In genomic region chr1:155273134-155273982, GRCh38 we compare ENCODE assay signal across 8 cellular contexts. TPM values are rescaled to one million over a fixed set of nuclear protein-coding genes. Genes with fewer than 3 reads are reported as not detected.
DNase-seq lines count a peak whose midpoint lies in the region; ATAC-seq and TF ChIP-seq lines count a peak whose summit lies in the region.

CLK2 (minus strand) TSS chr1:155273504; CDS start chr1:155270977, 2,527 bp downstream.

- H3K9ac ChIP-seq in PC-3 (ENCODE audit: low read length): peak within 1 kb of the TSS; percentile 91

- H3K9me3 ChIP-seq in PC-3 (ENCODE audit: low read length) (no peaks in the 10 kb centered on the region), mucosa of descending colon (no peaks in the 10 kb centered on the region)

- H3F3A ChIP-seq in PC-3 (ENCODE audit: low read length, unreplicated experiment): no peaks in the 10 kb centered on the region

- H3K27me3 ChIP-seq in PC-3 (ENCODE audit: low read length): no peaks in the 10 kb centered on the region

- peaks cover 6% of the 10 kb centered on the region; the same call in 1 of the 2 replicates for H4K20me1 ChIP-seq in PC-3 (ENCODE audit: low read length)

- TF ChIP-seq CTCF in PC-3 (conservative IDR thresholded peaks at IDR 0.05; ENCODE audit: low read depth, low read length): no peak
- TF ChIP-seq CTCF in epithelial cell of esophagus (IDR thresholded peaks at IDR 0.05; ENCODE audit: insufficient read depth, low read depth, low read length, missing control alignments): no peak
- TF ChIP-seq CTCF in mucosa of descending colon (IDR thresholded peaks at IDR 0.05): no peak

- peaks cover 16% of the 10 kb centered on the region for H3K4me1 ChIP-seq in PC-3 (ENCODE audit: insufficient read depth, low read length)
- peaks cover 15% of the 10 kb centered on the region for H3K4me1 ChIP-seq in mucosa of descending colon (ENCODE audit: low read depth)

- BruUV-seq in PC-3 (replicated peaks; lab: Mats Ljungman, UMichigan): TSS peak; percentile 67

- H3K79me2 ChIP-seq in PC-3 (ENCODE audit: low read length): peaks cover 35% of the 10 kb centered on the region

- ATAC-seq in GM21576 (IDR thresholded peaks at IDR 0.05; ENCODE audit: unreplicated experiment) (peak; percentile 69), PC-3 (peak; percentile 83), mucosa of descending colon (peak; percentile 89)

- H3K4me2 ChIP-seq in PC-3 (ENCODE audit: low read length): peak within 1 kb of the TSS; percentile 95

- no peaks in the 10 kb centered on the region for H3K9me2 ChIP-seq in PC-3 (replicated peaks; ENCODE audit: low read length)

- peak; percentile 95 for DNase-seq in DMS 273 treated with DMSO at 0.1 percent for 48 hours (lab: John Stamatoyannopoulos, UW)
- peak; percentile 92 for DNase-seq in Jurkat, Clone E6-1 (ENCODE audit: low read depth, low spot score)
- DNase-seq in PC-3: peak; percentile 98
- DNase-seq in activated T-cell treated with anti-CD3 and anti-CD28 coated beads for 4 hours: peak; percentile 93
- peak; percentile 96 for DNase-seq in epithelial cell of esophagus (ENCODE audit: low read depth)
- peak; percentile 95 to 98 (median 98) for DNase-seq in mucosa of descending colon
- DNase-seq in stimulated activated CD8-positive, alpha-beta memory T cell treated with anti-CD3 and anti-CD28 coated beads, Interleukin-4, amount 100 ng/mL, for 24 hours (ENCODE audit: low read depth): peak; percentile 97

- intact Hi-C loops in PC-3 (cut with micrococcal nuclease) (loop anchor here (1.0 kb wide), 1 partner anchor 23 kb away; no protein-coding TSS in a partner anchor), mucosa of descending colon (cut with DNase I, micrococcal nuclease) (loop anchor here in 1 of 2 donors (10.0 kb wide), 1 partner anchor 51 kb away; the partner anchor contains the start of gene RUSC1)

- POLR2A ChIA-PET in PC-3 (lab: Charles Lee; ENCODE audit: unreplicated experiment): interaction anchor here (1.1 kb wide), 1 partner anchor 51 kb away, joined by 6 read pairs; no protein-coding TSS in a partner anchor

- peak within 1 kb of the TSS; percentile 78 for H2AFZ ChIP-seq in PC-3 (ENCODE audit: low read length)

- CTCF ChIA-PET in PC-3 (lab: Charles Lee): interaction anchor here (0.6 to 1.4 kb wide), 6 partner anchors 23 to 312 kb away, joined by 3 to 12 read pairs (median 3); partner anchors contain the start of gene PYGO2

- H3K27ac ChIP-seq in PC-3 (ENCODE audit: low read length): peak within 1 kb of the TSS; percentile 44

- H3K4me3 ChIP-seq in Jurkat, Clone E6-1 (ENCODE audit: low read length): peak within 1 kb of the TSS; percentile 68
- peak within 1 kb of the TSS; percentile 90 for H3K4me3 ChIP-seq in PC-3 (ENCODE audit: low read length)
- H3K4me3 ChIP-seq in epithelial cell of esophagus (ENCODE audit: low read length): peak within 1 kb of the TSS; percentile 89
- peak within 1 kb of the TSS; percentile 74 for H3K4me3 ChIP-seq in mucosa of descending colon

- peaks cover 22% of the 10 kb centered on the region for H3K36me3 ChIP-seq in PC-3 (ENCODE audit: low read depth, low read length)
- H3K36me3 ChIP-seq in mucosa of descending colon (ENCODE audit: low read depth): peaks cover 9% of the 10 kb centered on the region

RNA-seq across cellular contexts. Expression of gene CLK2, which starts in this region (rescaled TPM):
- polyA plus RNA-seq in Jurkat, Clone E6-1 (2012; ENCODE audit: insufficient read depth, insufficient read length): 84.2 TPM
- total RNA-seq in PC-3 (2014; rRNA removed): 44.5 and 49.9 TPM in 2 replicates
- 10 to 100 TPM; 43.7 to 51.7 (median 47.8) TPM for total RNA-seq in mucosa of descending colon

Comparison
In these comparisons a context has a peak if more than half of its experiments do, and no peak if none do; other contexts are left out.
1. Peak in every context shown above with its lines: DNase-seq, ATAC-seq, H3K4me3 ChIP-seq and H3K27ac ChIP-seq.